In genomic region chr1:16260814-16261213, GRCh38 we compare ENCODE assay signal across 18 cellular contexts. TPM values are rescaled to one million over a fixed set of nuclear protein-coding genes. Genes with fewer than 3 reads are reported as not detected.
A peak's percentile ranks its signal among the peaks of the same experiment; 100 is the strongest.
DNase-seq lines count a peak whose midpoint lies in the region; ATAC-seq and TF ChIP-seq lines count a peak whose summit lies in the region.
"Had no signal": no experiment of that assay in that cellular context is flagged by ENCODE, and none has a peak within 500 bp of the region (broad histone marks: within the 10 kb centered on the region; RNA-seq: fewer than 3 reads in every experiment).

No MANE protein-coding gene starts in this region.

- peak; percentile 66 for ATAC-seq in RWPE2 (ENCODE audit: low read depth)
- no peak for ATAC-seq in HG02623 (IDR thresholded peaks at IDR 0.05; ENCODE audit: unreplicated experiment)
- ATAC-seq: activated CD8-positive, alpha-beta T cell treated with anti-CD3 and anti-CD28 coated beads for 36 hours; naive thymus-derived CD4-positive, alpha-beta T cell had no signal

- no peak overlapping the region for H3K9ac ChIP-seq in mesenchymal stem cell (ENCODE audit: low read length)

- WGBS in mesenchymal stem cell = no CpG with 5 or more reads among the region's 1 CpG

- H3K9me3 ChIP-seq in RWPE2 (ENCODE audit: severe bottlenecking) = no peaks in the 10 kb centered on the region
- no peaks in the 10 kb centered on the region for H3K9me3 ChIP-seq in mesenchymal stem cell (ENCODE audit: control insufficient read depth, low read length)
- H3K9me3 ChIP-seq: prostate gland, stomach had no signal

- no peak overlapping the region for H4K91ac ChIP-seq in mesenchymal stem cell (ENCODE audit: low read length)

- H3K14ac ChIP-seq in mesenchymal stem cell (ENCODE audit: low read length in 2 of 2) = no peak overlapping the region

- TF ChIP-seq CTCF in BJ (IDR thresholded peaks at IDR 0.05; ENCODE audit: insufficient read depth, low read depth, low read length) = no peak
- TF ChIP-seq CTCF in RWPE2 (IDR thresholded peaks at IDR 0.05; ENCODE audit: poor library complexity, severe bottlenecking) = no peak
- no peak for TF ChIP-seq CTCF in choroid plexus epithelial cell (conservative IDR thresholded peaks at IDR 0.05; ENCODE audit: low read depth, low read length)

- H3K23ac ChIP-seq in mesenchymal stem cell (ENCODE audit: low read length in 2 of 2) = no peak overlapping the region

- POLR2A ChIA-PET in BJ (lab: Charles Lee) = no interaction called here

- H3K79me1 ChIP-seq in mesenchymal stem cell (replicated peaks; ENCODE audit: low read length, poor library complexity, severe bottlenecking) = peaks cover 16% of the 10 kb centered on the region

- peaks cover 5% of the 10 kb centered on the region for H3K4me1 ChIP-seq in RWPE2 (ENCODE audit: insufficient read depth, poor library complexity, severe bottlenecking)
- peaks cover 10% of the 10 kb centered on the region for H3K4me1 ChIP-seq in mesenchymal stem cell (ENCODE audit: control insufficient read depth, insufficient read depth, low read depth, low read length)

- H2BK5ac ChIP-seq in mesenchymal stem cell (ENCODE audit: low read depth, low read length, poor library complexity, severe bottlenecking) = peak overlapping the region; percentile 88

- H2AFZ ChIP-seq in mesenchymal stem cell (ENCODE audit: low read depth, low read length) = no peak overlapping the region
- H2AFZ ChIP-seq: PC-9 had no signal

- H3K4me3 ChIP-seq in BJ (ENCODE audit: low read depth, low read length) (no peak overlapping the region), RWPE2 (ENCODE audit: severe bottlenecking) (no peak overlapping the region), choroid plexus epithelial cell (ENCODE audit: low read depth, low read length) (no peak overlapping the region), mesenchymal stem cell (ENCODE audit: insufficient read depth in 1 of 2, low read depth in 1 of 2, low read length in 2 of 2) (no peak overlapping the region)
- H3K4me3 ChIP-seq: PC-9, prostate gland, stomach had no signal

- H2BK12ac ChIP-seq in mesenchymal stem cell (ENCODE audit: low read length in 2 of 2) = no peak overlapping the region

- no peak overlapping the region for H2BK15ac ChIP-seq in mesenchymal stem cell (ENCODE audit: low read depth, poor library complexity, severe bottlenecking)

- no peak overlapping the region for H3K4me2 ChIP-seq in mesenchymal stem cell (ENCODE audit: low read length, poor library complexity, severe bottlenecking)
- H3K4me2 ChIP-seq: PC-9 had no signal

- no peak overlapping the region for H2BK120ac ChIP-seq in mesenchymal stem cell (ENCODE audit: low read depth, low read length)

- H3K36me3 ChIP-seq in BJ (ENCODE audit: control insufficient read depth, insufficient read depth, low read length) = no peaks in the 10 kb centered on the region; the same call in 1 of the 2 replicates
- peaks cover 10% of the 10 kb centered on the region for H3K36me3 ChIP-seq in RWPE2 (ENCODE audit: low read depth)
- H3K36me3 ChIP-seq in mesenchymal stem cell (ENCODE audit: control insufficient read depth in 1 of 2, insufficient read depth in 2 of 2, low read depth in 1 of 2, low read length in 2 of 2) = peaks cover 6 to 8% of the 10 kb centered on the region in 2 experiments

- peak overlapping the region; percentile 26 for H2AK5ac ChIP-seq in mesenchymal stem cell (ENCODE audit: low read length, severe bottlenecking)

- no peak overlapping the region for H4K8ac ChIP-seq in mesenchymal stem cell (ENCODE audit: low read length)

- H3K18ac ChIP-seq in mesenchymal stem cell (ENCODE audit: low read depth in 1 of 2, low read length in 2 of 2) = peak overlapping the region in 1 of 2 experiments; percentile 55

- DNase-seq in BJ (ENCODE audit: low read depth) (peak; percentile 37), RWPE2 (ENCODE audit: low spot score) (no peak), choroid plexus epithelial cell (ENCODE audit: low read depth) (peak; percentile 73), mesenchymal stem cell (peak; percentile 52), superior temporal gyrus (ENCODE audit: extremely low spot score) (no peak), cerebellar nuclear complex (lab: John Stamatoyannopoulos, UW) (no peak), SHP77 treated with DMSO at 0.1 percent for 48 hours (lab: John Stamatoyannopoulos, UW) (no peak)
- DNase-seq: activated CD8-positive, alpha-beta T cell treated with anti-CD3 and anti-CD28 coated beads for 36 hours; amniotic stem cell; DMS 273 treated with DMSO at 0.1 percent for 48 hours; naive thymus-derived CD4-positive, alpha-beta T cell; NCI-H146; NCI-H510A; stomach; WERI-Rb-1 had no signal

- CTCF ChIA-PET in BJ (lab: Yijun Ruan, JAX) = interaction anchor here (0.6 to 1.8 kb wide), 3 partner anchors 16 to 178 kb away, joined by 3 read pairs; no protein-coding TSS in a partner anchor

- H3K27me3 ChIP-seq in BJ (ENCODE audit: control insufficient read depth, insufficient read depth, low read length) = no peaks in the 10 kb centered on the region
- H3K27me3 ChIP-seq in RWPE2 (ENCODE audit: insufficient read depth, poor library complexity, severe bottlenecking) = no peaks in the 10 kb centered on the region
- H3K27me3 ChIP-seq in mesenchymal stem cell (ENCODE audit: control insufficient read depth in 1 of 2, insufficient read depth in 1 of 2, low read length in 2 of 2) = no peaks in the 10 kb centered on the region
- H3K27me3 ChIP-seq: stomach had no signal

- no peak overlapping the region for H3K27ac ChIP-seq in RWPE2 (ENCODE audit: poor library complexity, severe bottlenecking)
- peak overlapping the region; percentile 98 for H3K27ac ChIP-seq in mesenchymal stem cell (ENCODE audit: low read length, poor library complexity, severe bottlenecking)
- H3K27ac ChIP-seq: PC-9, prostate gland, stomach, WERI-Rb-1 had no signal

- no peak overlapping the region for H3K4ac ChIP-seq in mesenchymal stem cell (ENCODE audit: low read depth in 1 of 2, low read length in 2 of 2)

RNA-seq across cellular contexts. Expression of gene CPLANE2, which starts 23.8 kb away (rescaled TPM):
- 4.3 and 8.3 TPM in 2 replicates for polyA plus RNA-seq in BJ (2011; rRNA removed)
- 9.4 and 11.4 TPM in 2 replicates for polyA minus RNA-seq in BJ (2011; rRNA and poly(A)+ RNA removed)
- 3.3 TPM for polyA plus RNA-seq in mesenchymal stem cell (2013, experiment 1 of 2)
- polyA plus RNA-seq in mesenchymal stem cell (2013, experiment 2 of 2) = 2.7 TPM

RNA-seq across cellular contexts. Expression of gene ARHGEF19, which starts 48.4 kb away (rescaled TPM):
- polyA plus RNA-seq in BJ (2011; rRNA removed) = 8.0 and 11.6 TPM in 2 replicates
- 4.0 and 5.8 TPM in 2 replicates for polyA minus RNA-seq in BJ (2011; rRNA and poly(A)+ RNA removed)
- polyA plus RNA-seq in mesenchymal stem cell (2013, experiment 1 of 2) = 4.5 TPM
- 4.5 TPM for polyA plus RNA-seq in mesenchymal stem cell (2013, experiment 2 of 2)

Comparison
In these comparisons a context has a peak if more than half of its experiments do, and no peak if none do; other contexts are left out.
1. DNase-seq: peak in BJ (single experiment), choroid plexus epithelial cell (single experiment) and mesenchymal stem cell (single experiment); none in RWPE2 (single experiment), superior temporal gyrus (single experiment), cerebellar nuclear complex (0 of 2) and SHP77 treated with DMSO at 0.1 percent for 48 hours (single experiment).